1 cellular context compared by ENCODE assay signal in genomic region chr10:63166742-63167258, GRCh38.
TF ChIP-seq lines count a peak whose summit lies in the region.

No MANE protein-coding gene starts in this region.

TF ChIP-seq in GM12878, 131 proteins besides CTCF, POLR2A, EP300 and RAD21:
- TF ChIP-seq CUX1 (IDR thresholded peaks at IDR 0.05; ENCODE audit: insufficient replicate concordance, low read depth, low read length) (no peak), TCF3 (IDR thresholded peaks at IDR 0.05; ENCODE audit: borderline replicate concordance, insufficient read depth, low read depth, low read length) (no peak), SMC3 (IDR thresholded peaks at IDR 0.05; ENCODE audit: borderline replicate concordance, low read length) (peak; percentile 77), TCF12 (IDR thresholded peaks at IDR 0.05; ENCODE audit: low read depth, low read length) (no peak), ZNF384 (IDR thresholded peaks at IDR 0.05; ENCODE audit: borderline replicate concordance, low read depth, low read length) (no peak), PAX5 (IDR thresholded peaks at IDR 0.05; ENCODE audit: borderline replicate concordance, low read depth, low read length) (no peak), TCF7 (IDR thresholded peaks at IDR 0.05; ENCODE audit: borderline replicate concordance) (no peak), BHLHE40 (IDR thresholded peaks at IDR 0.05; ENCODE audit: borderline replicate concordance in 1 of 2, low read depth in 2 of 2, low read length in 1 of 2) (0 out of 4 replicates have a peak, but pooled peaks of 1 of the 2 experiments have one; percentile 11), STAT3 (IDR thresholded peaks at IDR 0.05; ENCODE audit: low read depth, low read length) (no peak), MAX (IDR thresholded peaks at IDR 0.05; ENCODE audit: low read depth, low read length) (no peak), EZH2 (IDR thresholded peaks at IDR 0.05; ENCODE audit: borderline replicate concordance, control insufficient read depth, low read depth, low read length) (no peak), NBN (IDR thresholded peaks at IDR 0.05) (no peak), NR2F1 (conservative IDR thresholded peaks at IDR 0.05) (no peak), ATF7 (IDR thresholded peaks at IDR 0.05; ENCODE audit: low read depth) (no peak), TAF1 (IDR thresholded peaks at IDR 0.05; ENCODE audit: borderline replicate concordance, low read depth, low read length) (no peak), IRF3 (IDR thresholded peaks at IDR 0.05) (no peak), YY1 (IDR thresholded peaks at IDR 0.05; ENCODE audit: low read depth, low read length) (peak; percentile 27; the same call in 1 of the 2 replicates), ESRRA (IDR thresholded peaks at IDR 0.05; ENCODE audit: low read length) (no peak), POLR2AphosphoS2 (IDR thresholded peaks at IDR 0.05; ENCODE audit: low read depth, low read length) (no peak)
TF ChIP-seq in GM12878: peak in this region for 3.
